Comparison of ENCODE assay signal across 1 cellular context in genomic region chr19:10762656-10763055, GRCh38.
TF ChIP-seq lines count a peak whose summit lies in the region.

No MANE protein-coding gene starts in this region.

TF ChIP-seq in A549, 52 proteins besides CTCF, POLR2A, EP300 and RAD21 (continued from another document):
- TF ChIP-seq ATOH8 (CRISPR knock-in tag; IDR thresholded peaks at IDR 0.05; ENCODE audit: low read depth) (no peak), EHMT2 (IDR thresholded peaks at IDR 0.05; ENCODE audit: low read depth) (no peak), MAZ (IDR thresholded peaks at IDR 0.05; ENCODE audit: borderline replicate concordance, low read depth, low read length) (no peak), HOXB13 (CRISPR knock-in tag; IDR thresholded peaks at IDR 0.05; ENCODE audit: low read depth) (no peak), CBX8 (IDR thresholded peaks at IDR 0.05) (no peak), JUNB (IDR thresholded peaks at IDR 0.05) (no peak), FOSL2 (IDR thresholded peaks at IDR 0.05) (no peak), FOSL2 (CRISPR knock-in tag; IDR thresholded peaks at IDR 0.05) (no peak), ELK1 (IDR thresholded peaks at IDR 0.05; ENCODE audit: low read depth, low read length) (no peak)
